In the genomic region with DNA sequence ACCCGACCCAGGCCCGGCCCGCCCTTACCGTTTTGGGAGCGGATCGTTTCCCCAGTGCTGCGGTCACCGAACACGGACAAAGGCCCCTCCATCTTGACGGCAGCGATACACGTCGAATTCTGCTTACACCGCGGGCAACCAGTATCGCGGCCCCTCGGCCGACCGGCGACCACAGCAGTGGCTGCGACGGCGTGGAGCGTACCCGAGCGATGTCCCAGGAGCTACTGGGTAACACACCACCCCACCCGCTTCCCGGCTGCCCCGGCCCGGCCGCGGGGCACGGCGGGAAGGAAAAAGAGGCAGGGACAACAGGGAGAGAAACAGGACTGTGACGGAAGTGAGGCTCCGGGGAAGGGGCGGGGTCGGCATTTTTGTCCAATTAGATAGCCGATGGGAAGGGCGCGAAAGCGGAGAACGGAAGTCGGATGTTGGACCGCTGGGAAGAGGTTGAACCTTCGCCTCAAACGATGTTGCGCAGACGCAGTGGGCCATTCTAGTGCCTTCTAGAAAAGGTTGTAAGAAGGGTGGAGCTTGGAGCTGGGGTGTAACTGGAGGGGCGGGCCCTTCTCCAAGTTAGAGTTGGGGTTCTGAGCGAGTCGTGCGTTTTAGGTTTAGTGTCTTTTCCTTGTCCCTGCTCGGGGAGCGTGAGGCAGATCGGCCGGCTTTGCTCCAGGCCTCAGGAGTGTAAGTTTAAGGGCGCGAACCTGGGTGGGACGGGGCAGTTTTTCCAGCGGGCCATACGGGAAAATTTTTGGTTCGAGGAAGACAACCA, we compare ENCODE assay signal across 1 cellular context.
TF ChIP-seq lines count a peak whose summit lies in the region.

A gene (minus strand): TSS at position 226 of the 772 bp plus-strand sequence. CDS start 134 bp downstream, at position 92.

TF ChIP-seq in K562, 482 proteins besides CTCF, POLR2A, EP300 and RAD21 (continued from another document and continues in another):
- TF ChIP-seq, protein P1, sequence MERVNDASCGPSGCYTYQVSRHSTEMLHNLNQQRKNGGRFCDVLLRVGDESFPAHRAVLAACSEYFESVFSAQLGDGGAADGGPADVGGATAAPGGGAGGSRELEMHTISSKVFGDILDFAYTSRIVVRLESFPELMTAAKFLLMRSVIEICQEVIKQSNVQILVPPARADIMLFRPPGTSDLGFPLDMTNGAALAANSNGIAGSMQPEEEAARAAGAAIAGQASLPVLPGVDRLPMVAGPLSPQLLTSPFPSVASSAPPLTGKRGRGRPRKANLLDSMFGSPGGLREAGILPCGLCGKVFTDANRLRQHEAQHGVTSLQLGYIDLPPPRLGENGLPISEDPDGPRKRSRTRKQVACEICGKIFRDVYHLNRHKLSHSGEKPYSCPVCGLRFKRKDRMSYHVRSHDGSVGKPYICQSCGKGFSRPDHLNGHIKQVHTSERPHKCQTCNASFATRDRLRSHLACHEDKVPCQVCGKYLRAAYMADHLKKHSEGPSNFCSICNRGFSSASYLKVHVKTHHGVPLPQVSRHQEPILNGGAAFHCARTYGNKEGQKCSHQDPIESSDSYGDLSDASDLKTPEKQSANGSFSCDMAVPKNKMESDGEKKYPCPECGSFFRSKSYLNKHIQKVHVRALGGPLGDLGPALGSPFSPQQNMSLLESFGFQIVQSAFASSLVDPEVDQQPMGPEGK (CRISPR knock-in tag; IDR thresholded peaks at IDR 0.05; ENCODE audit: borderline replicate concordance), result peak; percentile 57; the same call in 1 of the 2 replicates
- TF ChIP-seq, protein P2, sequence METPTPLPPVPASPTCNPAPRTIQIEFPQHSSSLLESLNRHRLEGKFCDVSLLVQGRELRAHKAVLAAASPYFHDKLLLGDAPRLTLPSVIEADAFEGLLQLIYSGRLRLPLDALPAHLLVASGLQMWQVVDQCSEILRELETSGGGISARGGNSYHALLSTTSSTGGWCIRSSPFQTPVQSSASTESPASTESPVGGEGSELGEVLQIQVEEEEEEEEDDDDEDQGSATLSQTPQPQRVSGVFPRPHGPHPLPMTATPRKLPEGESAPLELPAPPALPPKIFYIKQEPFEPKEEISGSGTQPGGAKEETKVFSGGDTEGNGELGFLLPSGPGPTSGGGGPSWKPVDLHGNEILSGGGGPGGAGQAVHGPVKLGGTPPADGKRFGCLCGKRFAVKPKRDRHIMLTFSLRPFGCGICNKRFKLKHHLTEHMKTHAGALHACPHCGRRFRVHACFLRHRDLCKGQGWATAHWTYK (CRISPR knock-in tag; IDR thresholded peaks at IDR 0.05), result peak; percentile 50; the same call in 1 of the 2 replicates
- TF ChIP-seq, protein P3, sequence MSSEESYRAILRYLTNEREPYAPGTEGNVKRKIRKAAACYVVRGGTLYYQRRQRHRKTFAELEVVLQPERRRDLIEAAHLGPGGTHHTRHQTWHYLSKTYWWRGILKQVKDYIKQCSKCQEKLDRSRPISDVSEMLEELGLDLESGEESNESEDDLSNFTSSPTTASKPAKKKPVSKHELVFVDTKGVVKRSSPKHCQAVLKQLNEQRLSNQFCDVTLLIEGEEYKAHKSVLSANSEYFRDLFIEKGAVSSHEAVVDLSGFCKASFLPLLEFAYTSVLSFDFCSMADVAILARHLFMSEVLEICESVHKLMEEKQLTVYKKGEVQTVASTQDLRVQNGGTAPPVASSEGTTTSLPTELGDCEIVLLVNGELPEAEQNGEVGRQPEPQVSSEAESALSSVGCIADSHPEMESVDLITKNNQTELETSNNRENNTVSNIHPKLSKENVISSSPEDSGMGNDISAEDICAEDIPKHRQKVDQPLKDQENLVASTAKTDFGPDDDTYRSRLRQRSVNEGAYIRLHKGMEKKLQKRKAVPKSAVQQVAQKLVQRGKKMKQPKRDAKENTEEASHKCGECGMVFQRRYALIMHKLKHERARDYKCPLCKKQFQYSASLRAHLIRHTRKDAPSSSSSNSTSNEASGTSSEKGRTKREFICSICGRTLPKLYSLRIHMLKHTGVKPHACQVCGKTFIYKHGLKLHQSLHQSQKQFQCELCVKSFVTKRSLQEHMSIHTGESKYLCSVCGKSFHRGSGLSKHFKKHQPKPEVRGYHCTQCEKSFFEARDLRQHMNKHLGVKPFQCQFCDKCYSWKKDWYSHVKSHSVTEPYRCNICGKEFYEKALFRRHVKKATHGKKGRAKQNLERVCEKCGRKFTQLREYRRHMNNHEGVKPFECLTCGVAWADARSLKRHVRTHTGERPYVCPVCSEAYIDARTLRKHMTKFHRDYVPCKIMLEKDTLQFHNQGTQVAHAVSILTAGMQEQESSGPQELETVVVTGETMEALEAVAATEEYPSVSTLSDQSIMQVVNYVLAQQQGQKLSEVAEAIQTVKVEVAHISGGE (CRISPR knock-in tag; IDR thresholded peaks at IDR 0.05), result peak in 1 of 3 experiments; percentile 87; a peak in 2 of 6 replicates
- peak; percentile 41 for TF ChIP-seq SAP30 (IDR thresholded peaks at IDR 0.05; ENCODE audit: borderline replicate concordance, insufficient read depth, low read depth, low read length, poor library complexity, severe bottlenecking)
- TF ChIP-seq SMARCB1 (IDR thresholded peaks at IDR 0.05; ENCODE audit: insufficient read length, low read depth), result no peak
- TF ChIP-seq, protein P4, sequence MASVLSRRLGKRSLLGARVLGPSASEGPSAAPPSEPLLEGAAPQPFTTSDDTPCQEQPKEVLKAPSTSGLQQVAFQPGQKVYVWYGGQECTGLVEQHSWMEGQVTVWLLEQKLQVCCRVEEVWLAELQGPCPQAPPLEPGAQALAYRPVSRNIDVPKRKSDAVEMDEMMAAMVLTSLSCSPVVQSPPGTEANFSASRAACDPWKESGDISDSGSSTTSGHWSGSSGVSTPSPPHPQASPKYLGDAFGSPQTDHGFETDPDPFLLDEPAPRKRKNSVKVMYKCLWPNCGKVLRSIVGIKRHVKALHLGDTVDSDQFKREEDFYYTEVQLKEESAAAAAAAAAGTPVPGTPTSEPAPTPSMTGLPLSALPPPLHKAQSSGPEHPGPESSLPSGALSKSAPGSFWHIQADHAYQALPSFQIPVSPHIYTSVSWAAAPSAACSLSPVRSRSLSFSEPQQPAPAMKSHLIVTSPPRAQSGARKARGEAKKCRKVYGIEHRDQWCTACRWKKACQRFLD (CRISPR knock-in tag; IDR thresholded peaks at IDR 0.05), result peak; percentile 66; the same call in 1 of the 2 replicates
- peak; percentile 67; the same call in 1 of the 2 replicates for TF ChIP-seq NFXL1 (CRISPR knock-in tag; IDR thresholded peaks at IDR 0.05)
- TF ChIP-seq PHF8 (IDR thresholded peaks at IDR 0.05; ENCODE audit: borderline replicate concordance, low read length), result peak; percentile 91
- no peak for TF ChIP-seq ZNF311 (CRISPR knock-in tag; IDR thresholded peaks at IDR 0.05)
- TF ChIP-seq, protein P5, sequence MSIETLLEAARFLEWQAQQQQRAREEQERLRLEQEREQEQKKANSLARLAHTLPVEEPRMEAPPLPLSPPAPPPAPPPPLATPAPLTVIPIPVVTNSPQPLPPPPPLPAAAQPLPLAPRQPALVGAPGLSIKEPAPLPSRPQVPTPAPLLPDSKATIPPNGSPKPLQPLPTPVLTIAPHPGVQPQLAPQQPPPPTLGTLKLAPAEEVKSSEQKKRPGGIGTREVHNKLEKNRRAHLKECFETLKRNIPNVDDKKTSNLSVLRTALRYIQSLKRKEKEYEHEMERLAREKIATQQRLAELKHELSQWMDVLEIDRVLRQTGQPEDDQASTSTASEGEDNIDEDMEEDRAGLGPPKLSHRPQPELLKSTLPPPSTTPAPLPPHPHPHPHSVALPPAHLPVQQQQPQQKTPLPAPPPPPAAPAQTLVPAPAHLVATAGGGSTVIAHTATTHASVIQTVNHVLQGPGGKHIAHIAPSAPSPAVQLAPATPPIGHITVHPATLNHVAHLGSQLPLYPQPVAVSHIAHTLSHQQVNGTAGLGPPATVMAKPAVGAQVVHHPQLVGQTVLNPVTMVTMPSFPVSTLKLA (conservative IDR thresholded peaks at IDR 0.05), result peak in 1 of 2 experiments; percentile 2; a peak in 2 of 4 replicates
- TF ChIP-seq ZSCAN32 (CRISPR knock-in tag; IDR thresholded peaks at IDR 0.05), result peak; percentile 63; the same call in 1 of the 2 replicates
- TF ChIP-seq, protein P6, sequence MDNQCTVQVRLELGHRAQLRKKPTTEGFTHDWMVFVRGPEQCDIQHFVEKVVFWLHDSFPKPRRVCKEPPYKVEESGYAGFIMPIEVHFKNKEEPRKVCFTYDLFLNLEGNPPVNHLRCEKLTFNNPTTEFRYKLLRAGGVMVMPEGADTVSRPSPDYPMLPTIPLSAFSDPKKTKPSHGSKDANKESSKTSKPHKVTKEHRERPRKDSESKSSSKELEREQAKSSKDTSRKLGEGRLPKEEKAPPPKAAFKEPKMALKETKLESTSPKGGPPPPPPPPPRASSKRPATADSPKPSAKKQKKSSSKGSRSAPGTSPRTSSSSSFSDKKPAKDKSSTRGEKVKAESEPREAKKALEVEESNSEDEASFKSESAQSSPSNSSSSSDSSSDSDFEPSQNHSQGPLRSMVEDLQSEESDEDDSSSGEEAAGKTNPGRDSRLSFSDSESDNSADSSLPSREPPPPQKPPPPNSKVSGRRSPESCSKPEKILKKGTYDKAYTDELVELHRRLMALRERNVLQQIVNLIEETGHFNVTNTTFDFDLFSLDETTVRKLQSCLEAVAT (IDR thresholded peaks at IDR 0.05), result peak; percentile 85 to 91
- TF ChIP-seq FOXP1 (CRISPR knock-in tag; IDR thresholded peaks at IDR 0.05), result peak; percentile 86
- peak; percentile 25; the same call in 1 of the 2 replicates for TF ChIP-seq ZNF197 (CRISPR knock-in tag; IDR thresholded peaks at IDR 0.05; ENCODE audit: low read depth)
- TF ChIP-seq CREM (IDR thresholded peaks at IDR 0.05; ENCODE audit: low read depth), result peak; percentile 80
- no peak for TF ChIP-seq SRSF9 (IDR thresholded peaks at IDR 0.05; ENCODE audit: borderline replicate concordance, low read depth, low read length)
- 0 out of 2 replicates have a peak, but pooled peaks have one; percentile 35 for TF ChIP-seq ZNF224 (CRISPR knock-in tag; IDR thresholded peaks at IDR 0.05)
- TF ChIP-seq ZFP1 (CRISPR knock-in tag; IDR thresholded peaks at IDR 0.05), result peak; percentile 68
- TF ChIP-seq NCOA4 (IDR thresholded peaks at IDR 0.05; ENCODE audit: partially characterized antibody), result no peak
- peak; percentile 22; the same call in 1 of the 2 replicates for TF ChIP-seq ELF2 (CRISPR knock-in tag; IDR thresholded peaks at IDR 0.05)
- peak; percentile 87 for TF ChIP-seq ERF (CRISPR knock-in tag; IDR thresholded peaks at IDR 0.05)
- 0 out of 2 replicates have a peak, but pooled peaks have one; percentile 33 for TF ChIP-seq BRD4 (IDR thresholded peaks at IDR 0.05)
- TF ChIP-seq RBM22 (IDR thresholded peaks at IDR 0.05; ENCODE audit: low read depth, low read length, poor library complexity, severe bottlenecking), result no peak
- TF ChIP-seq EP400 (IDR thresholded peaks at IDR 0.05), result peak; percentile 89; the same call in 1 of the 2 replicates
- peak; percentile 86 for TF ChIP-seq POLR2H (tag; IDR thresholded peaks at IDR 0.05; ENCODE audit: low read depth)
- peak; percentile 96 for TF ChIP-seq TBP (optimal IDR thresholded peaks at IDR 0.05; ENCODE audit: low read depth, low read length)
- peak; percentile 93 for TF ChIP-seq PHTF2 (CRISPR knock-in tag; IDR thresholded peaks at IDR 0.05)
- TF ChIP-seq ZNF778 (CRISPR knock-in tag; IDR thresholded peaks at IDR 0.05), result no peak
- peak in 1 of 2 experiments; percentile 76; a peak in 2 of 4 replicates for TF ChIP-seq HDAC1 (IDR thresholded peaks at IDR 0.05)
- 0 out of 2 replicates have a peak, but pooled peaks have one; percentile 49 for TF ChIP-seq RHOXF2B (CRISPR knock-in tag; conservative IDR thresholded peaks at IDR 0.05)
- peak; percentile 13 for TF ChIP-seq NCOA1 (IDR thresholded peaks at IDR 0.05; ENCODE audit: low read depth)
- TF ChIP-seq, protein P7, sequence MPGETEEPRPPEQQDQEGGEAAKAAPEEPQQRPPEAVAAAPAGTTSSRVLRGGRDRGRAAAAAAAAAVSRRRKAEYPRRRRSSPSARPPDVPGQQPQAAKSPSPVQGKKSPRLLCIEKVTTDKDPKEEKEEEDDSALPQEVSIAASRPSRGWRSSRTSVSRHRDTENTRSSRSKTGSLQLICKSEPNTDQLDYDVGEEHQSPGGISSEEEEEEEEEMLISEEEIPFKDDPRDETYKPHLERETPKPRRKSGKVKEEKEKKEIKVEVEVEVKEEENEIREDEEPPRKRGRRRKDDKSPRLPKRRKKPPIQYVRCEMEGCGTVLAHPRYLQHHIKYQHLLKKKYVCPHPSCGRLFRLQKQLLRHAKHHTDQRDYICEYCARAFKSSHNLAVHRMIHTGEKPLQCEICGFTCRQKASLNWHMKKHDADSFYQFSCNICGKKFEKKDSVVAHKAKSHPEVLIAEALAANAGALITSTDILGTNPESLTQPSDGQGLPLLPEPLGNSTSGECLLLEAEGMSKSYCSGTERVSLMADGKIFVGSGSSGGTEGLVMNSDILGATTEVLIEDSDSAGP (CRISPR knock-in tag; IDR thresholded peaks at IDR 0.05), result peak; percentile 26; the same call in 1 of the 2 replicates
- TF ChIP-seq, protein P8, sequence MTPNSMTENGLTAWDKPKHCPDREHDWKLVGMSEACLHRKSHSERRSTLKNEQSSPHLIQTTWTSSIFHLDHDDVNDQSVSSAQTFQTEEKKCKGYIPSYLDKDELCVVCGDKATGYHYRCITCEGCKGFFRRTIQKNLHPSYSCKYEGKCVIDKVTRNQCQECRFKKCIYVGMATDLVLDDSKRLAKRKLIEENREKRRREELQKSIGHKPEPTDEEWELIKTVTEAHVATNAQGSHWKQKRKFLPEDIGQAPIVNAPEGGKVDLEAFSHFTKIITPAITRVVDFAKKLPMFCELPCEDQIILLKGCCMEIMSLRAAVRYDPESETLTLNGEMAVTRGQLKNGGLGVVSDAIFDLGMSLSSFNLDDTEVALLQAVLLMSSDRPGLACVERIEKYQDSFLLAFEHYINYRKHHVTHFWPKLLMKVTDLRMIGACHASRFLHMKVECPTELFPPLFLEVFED (CRISPR knock-in tag; conservative IDR thresholded peaks at IDR 0.05), result 0 out of 2 replicates have a peak, but pooled peaks have one; percentile 31
- TF ChIP-seq, protein P9, sequence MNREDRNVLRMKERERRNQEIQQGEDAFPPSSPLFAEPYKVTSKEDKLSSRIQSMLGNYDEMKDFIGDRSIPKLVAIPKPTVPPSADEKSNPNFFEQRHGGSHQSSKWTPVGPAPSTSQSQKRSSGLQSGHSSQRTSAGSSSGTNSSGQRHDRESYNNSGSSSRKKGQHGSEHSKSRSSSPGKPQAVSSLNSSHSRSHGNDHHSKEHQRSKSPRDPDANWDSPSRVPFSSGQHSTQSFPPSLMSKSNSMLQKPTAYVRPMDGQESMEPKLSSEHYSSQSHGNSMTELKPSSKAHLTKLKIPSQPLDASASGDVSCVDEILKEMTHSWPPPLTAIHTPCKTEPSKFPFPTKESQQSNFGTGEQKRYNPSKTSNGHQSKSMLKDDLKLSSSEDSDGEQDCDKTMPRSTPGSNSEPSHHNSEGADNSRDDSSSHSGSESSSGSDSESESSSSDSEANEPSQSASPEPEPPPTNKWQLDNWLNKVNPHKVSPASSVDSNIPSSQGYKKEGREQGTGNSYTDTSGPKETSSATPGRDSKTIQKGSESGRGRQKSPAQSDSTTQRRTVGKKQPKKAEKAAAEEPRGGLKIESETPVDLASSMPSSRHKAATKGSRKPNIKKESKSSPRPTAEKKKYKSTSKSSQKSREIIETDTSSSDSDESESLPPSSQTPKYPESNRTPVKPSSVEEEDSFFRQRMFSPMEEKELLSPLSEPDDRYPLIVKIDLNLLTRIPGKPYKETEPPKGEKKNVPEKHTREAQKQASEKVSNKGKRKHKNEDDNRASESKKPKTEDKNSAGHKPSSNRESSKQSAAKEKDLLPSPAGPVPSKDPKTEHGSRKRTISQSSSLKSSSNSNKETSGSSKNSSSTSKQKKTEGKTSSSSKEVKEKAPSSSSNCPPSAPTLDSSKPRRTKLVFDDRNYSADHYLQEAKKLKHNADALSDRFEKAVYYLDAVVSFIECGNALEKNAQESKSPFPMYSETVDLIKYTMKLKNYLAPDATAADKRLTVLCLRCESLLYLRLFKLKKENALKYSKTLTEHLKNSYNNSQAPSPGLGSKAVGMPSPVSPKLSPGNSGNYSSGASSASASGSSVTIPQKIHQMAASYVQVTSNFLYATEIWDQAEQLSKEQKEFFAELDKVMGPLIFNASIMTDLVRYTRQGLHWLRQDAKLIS (CRISPR knock-in tag; IDR thresholded peaks at IDR 0.05), result peak; percentile 85
- TF ChIP-seq NR2F6 (CRISPR knock-in tag; IDR thresholded peaks at IDR 0.05), result peak; percentile 89
- TF ChIP-seq CBX1 (IDR thresholded peaks at IDR 0.05; ENCODE audit: low read depth), result peak; percentile 81; the same call in 1 of the 2 replicates
- peak; percentile 19 for TF ChIP-seq SP2 (IDR thresholded peaks at IDR 0.05; ENCODE audit: extremely low read depth, low read depth, low read length, poor library complexity, severe bottlenecking)
